In genomic region chr1:58903450-58904298, GRCh38 we compare ENCODE assay signal across 1 cellular context.
TF ChIP-seq lines count a peak whose summit lies in the region.

No MANE protein-coding gene starts in this region.

TF ChIP-seq in GM23338, 12 proteins besides CTCF, POLR2A, EP300 and RAD21 (continued from another document):
- no peak for TF ChIP-seq REST (IDR thresholded peaks at IDR 0.05; ENCODE audit: unreplicated experiment)
